In the genomic region with DNA sequence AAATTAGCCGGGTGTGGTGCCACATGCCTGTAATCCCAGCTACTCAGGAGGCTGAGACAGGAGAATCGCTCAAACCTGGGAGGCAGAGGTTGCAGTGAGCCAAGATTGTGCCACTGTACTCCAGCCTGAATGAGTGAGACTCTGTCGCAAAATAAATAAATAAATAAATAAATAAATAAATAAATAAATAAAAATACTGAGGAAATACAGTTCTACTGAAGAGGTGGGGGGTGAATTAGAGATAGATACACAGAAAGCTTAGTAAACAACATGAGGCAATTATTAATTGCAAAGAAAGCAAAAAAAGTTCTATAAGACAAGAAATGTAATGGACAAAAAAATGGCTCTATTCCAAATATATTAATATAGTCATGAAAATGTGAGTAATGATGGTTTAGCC, we compare ENCODE assay signal across 1 cellular context.
TF ChIP-seq lines count a peak whose summit lies in the region.

No MANE protein-coding gene starts in this region.

TF ChIP-seq in HEK293, 187 proteins besides CTCF, POLR2A, EP300 and RAD21 (continued from another document):
- TF ChIP-seq ZNF266 (tag by site-specific recombination; IDR thresholded peaks at IDR 0.05; ENCODE audit: low read depth) (0 out of 2 replicates have a peak, but pooled peaks have one; percentile 71), ZNF530 (tag by site-specific recombination; IDR thresholded peaks at IDR 0.05; ENCODE audit: low read depth) (0 out of 2 replicates have a peak, but pooled peaks have one; percentile 28), ZNF140 (tag by site-specific recombination; IDR thresholded peaks at IDR 0.05) (peak; percentile 92), ZNF629 (tag by site-specific recombination; IDR thresholded peaks at IDR 0.05) (peak; percentile 38; the same call in 1 of the 2 replicates), ZNF433 (tag by site-specific recombination; IDR thresholded peaks at IDR 0.05; ENCODE audit: low read depth) (peak; percentile 72), ZNF529 (tag by site-specific recombination; IDR thresholded peaks at IDR 0.05; ENCODE audit: insufficient replicate concordance) (peak; percentile 58), ZNF623 (tag by site-specific recombination; IDR thresholded peaks at IDR 0.05) (peak; percentile 65), ZNF19 (tag by site-specific recombination; IDR thresholded peaks at IDR 0.05; ENCODE audit: low read depth) (0 out of 2 replicates have a peak, but pooled peaks have one; percentile 16), ZNF138 (tag by site-specific recombination; IDR thresholded peaks at IDR 0.05; ENCODE audit: borderline replicate concordance) (0 out of 2 replicates have a peak, but pooled peaks have one; percentile 48), ZNF202 (tag by site-specific recombination; IDR thresholded peaks at IDR 0.05; ENCODE audit: borderline replicate concordance) (peak; percentile 77; the same call in 1 of the 2 replicates), ZNF558 (tag by site-specific recombination; IDR thresholded peaks at IDR 0.05) (0 out of 2 replicates have a peak, but pooled peaks have one; percentile 46), ZNF394 (tag by site-specific recombination; IDR thresholded peaks at IDR 0.05; ENCODE audit: borderline replicate concordance) (peak; percentile 91)
- TF ChIP-seq, protein P1, sequence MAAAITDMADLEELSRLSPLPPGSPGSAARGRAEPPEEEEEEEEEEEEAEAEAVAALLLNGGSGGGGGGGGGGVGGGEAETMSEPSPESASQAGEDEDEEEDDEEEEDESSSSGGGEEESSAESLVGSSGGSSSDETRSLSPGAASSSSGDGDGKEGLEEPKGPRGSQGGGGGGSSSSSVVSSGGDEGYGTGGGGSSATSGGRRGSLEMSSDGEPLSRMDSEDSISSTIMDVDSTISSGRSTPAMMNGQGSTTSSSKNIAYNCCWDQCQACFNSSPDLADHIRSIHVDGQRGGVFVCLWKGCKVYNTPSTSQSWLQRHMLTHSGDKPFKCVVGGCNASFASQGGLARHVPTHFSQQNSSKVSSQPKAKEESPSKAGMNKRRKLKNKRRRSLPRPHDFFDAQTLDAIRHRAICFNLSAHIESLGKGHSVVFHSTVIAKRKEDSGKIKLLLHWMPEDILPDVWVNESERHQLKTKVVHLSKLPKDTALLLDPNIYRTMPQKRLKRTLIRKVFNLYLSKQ (tag by site-specific recombination; IDR thresholded peaks at IDR 0.05; ENCODE audit: borderline replicate concordance) = 0 out of 2 replicates have a peak, but pooled peaks have one; percentile 69
- TF ChIP-seq, protein P2, sequence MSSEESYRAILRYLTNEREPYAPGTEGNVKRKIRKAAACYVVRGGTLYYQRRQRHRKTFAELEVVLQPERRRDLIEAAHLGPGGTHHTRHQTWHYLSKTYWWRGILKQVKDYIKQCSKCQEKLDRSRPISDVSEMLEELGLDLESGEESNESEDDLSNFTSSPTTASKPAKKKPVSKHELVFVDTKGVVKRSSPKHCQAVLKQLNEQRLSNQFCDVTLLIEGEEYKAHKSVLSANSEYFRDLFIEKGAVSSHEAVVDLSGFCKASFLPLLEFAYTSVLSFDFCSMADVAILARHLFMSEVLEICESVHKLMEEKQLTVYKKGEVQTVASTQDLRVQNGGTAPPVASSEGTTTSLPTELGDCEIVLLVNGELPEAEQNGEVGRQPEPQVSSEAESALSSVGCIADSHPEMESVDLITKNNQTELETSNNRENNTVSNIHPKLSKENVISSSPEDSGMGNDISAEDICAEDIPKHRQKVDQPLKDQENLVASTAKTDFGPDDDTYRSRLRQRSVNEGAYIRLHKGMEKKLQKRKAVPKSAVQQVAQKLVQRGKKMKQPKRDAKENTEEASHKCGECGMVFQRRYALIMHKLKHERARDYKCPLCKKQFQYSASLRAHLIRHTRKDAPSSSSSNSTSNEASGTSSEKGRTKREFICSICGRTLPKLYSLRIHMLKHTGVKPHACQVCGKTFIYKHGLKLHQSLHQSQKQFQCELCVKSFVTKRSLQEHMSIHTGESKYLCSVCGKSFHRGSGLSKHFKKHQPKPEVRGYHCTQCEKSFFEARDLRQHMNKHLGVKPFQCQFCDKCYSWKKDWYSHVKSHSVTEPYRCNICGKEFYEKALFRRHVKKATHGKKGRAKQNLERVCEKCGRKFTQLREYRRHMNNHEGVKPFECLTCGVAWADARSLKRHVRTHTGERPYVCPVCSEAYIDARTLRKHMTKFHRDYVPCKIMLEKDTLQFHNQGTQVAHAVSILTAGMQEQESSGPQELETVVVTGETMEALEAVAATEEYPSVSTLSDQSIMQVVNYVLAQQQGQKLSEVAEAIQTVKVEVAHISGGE (tag by site-specific recombination; conservative IDR thresholded peaks at IDR 0.05; ENCODE audit: low read depth) = peak; percentile 70
TF ChIP-seq in HEK293: peak in this region for 26; not testable (repeated sequence) for 161.
